Comparison of ENCODE assay signal across 8 cellular contexts in the genomic region with DNA sequence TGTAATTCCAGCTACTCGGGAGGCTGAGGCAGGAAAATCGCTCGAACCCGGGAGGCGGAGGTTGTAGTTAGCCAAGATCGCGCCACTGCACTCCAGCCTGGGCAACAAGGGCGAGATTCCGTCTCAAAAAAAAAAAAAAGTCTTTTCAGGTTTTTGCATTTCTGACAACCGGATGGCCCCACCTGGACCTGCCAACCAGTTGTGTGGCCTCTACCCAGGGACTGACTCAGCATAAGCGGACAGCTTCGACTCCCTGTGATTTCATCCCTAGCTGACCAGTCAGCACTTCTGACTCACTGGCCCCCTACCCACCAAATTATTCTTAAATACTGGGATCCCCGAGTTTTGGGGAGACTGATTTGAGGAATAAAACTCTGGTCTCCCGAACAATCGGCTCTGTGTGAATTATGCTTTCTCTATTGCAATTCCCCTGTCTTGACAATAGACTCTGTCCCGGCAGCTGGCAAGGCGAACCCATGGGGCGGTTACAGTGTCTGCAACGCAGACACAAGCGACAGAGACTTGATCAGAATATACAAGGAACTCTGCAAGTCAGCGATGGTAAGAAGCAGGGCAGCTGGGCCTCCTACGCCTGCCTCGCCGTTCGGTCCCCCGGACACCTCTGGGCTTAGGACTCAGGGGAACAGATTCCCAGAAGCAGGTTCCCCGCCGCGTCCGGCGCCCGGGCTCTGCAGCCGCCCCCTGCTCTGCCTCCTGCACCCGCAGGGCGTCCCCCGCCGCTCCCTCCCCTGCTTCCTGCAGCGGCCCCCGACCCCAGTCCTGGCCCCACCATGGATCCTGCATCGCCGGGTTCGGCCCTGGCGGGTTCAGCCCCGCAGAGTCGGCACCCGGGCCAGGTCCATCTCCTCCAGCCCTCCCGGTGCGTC. TPM values are rescaled to one million over a fixed set of nuclear protein-coding genes. Genes with fewer than 3 reads are reported as not detected.
DNase-seq lines count a peak whose midpoint lies in the region; ATAC-seq and TF ChIP-seq lines count a peak whose summit lies in the region.

No MANE protein-coding gene starts in this region.

- TF ChIP-seq CTCF in heart right ventricle (IDR thresholded peaks at IDR 0.05) (no peak), GM20000 (IDR thresholded peaks at IDR 0.05; ENCODE audit: extremely low read depth, missing control alignments) (no peak)

- H3K4me3 ChIP-seq in MG63 (peak overlapping the region; percentile 89), heart right ventricle (peak overlapping the region; percentile 84 to 99 (median 95))

- H3K4me3 Mint-ChIP-seq in activated naive CD4-positive, alpha-beta T cell treated with anti-CD3 and anti-CD28 coated beads, Interleukin-2, amount 50 U/mL, for 24 hours: peak overlapping the region; percentile 88

- peaks cover 1% of the 10 kb centered on the region; the same call in 1 of the 2 replicates for H3K36me3 ChIP-seq in MG63
- peaks cover 0 to 2% (median 0%) of the 10 kb centered on the region in 9 donors for H3K36me3 ChIP-seq in heart right ventricle

- ATAC-seq in GM21737 (IDR thresholded peaks at IDR 0.05; ENCODE audit: unreplicated experiment): peak; percentile 23
- ATAC-seq in heart right ventricle: peak in 7 of 8 donors; percentile 4 to 46 (median 27)

- H3K4me1 Mint-ChIP-seq in activated naive CD4-positive, alpha-beta T cell treated with anti-CD3 and anti-CD28 coated beads, Interleukin-2, amount 50 U/mL, for 24 hours: peaks cover 13% of the 10 kb centered on the region

- peak overlapping the region in 9 of 10 donors; percentile 81 to 95 (median 90) for H3K27ac ChIP-seq in heart right ventricle

- intact Hi-C loops in heart right ventricle (cut with DNase I): no loop called here
- intact Hi-C loops in posterior vena cava (cut with DNase I): loop anchor here in 1 of 2 donors (10.0 kb wide), 1 partner anchor 58 kb away; a partner anchor contains a TSS

- no peaks in the 10 kb centered on the region for H3K27me3 Mint-ChIP-seq in activated naive CD4-positive, alpha-beta T cell treated with anti-CD3 and anti-CD28 coated beads, Interleukin-2, amount 50 U/mL, for 24 hours

- no peaks in the 10 kb centered on the region for H3K9me3 Mint-ChIP-seq in activated naive CD4-positive, alpha-beta T cell treated with anti-CD3 and anti-CD28 coated beads, Interleukin-2, amount 50 U/mL, for 24 hours

- H3K27me3 ChIP-seq in MG63: no peaks in the 10 kb centered on the region
- H3K27me3 ChIP-seq in heart right ventricle: no peaks in the 10 kb centered on the region

- H3K4me1 ChIP-seq in heart right ventricle: peaks cover 3 to 38% (median 27%) of the 10 kb centered on the region in 9 donors

- peak; percentile 40 for DNase-seq in EL
- no peak for DNase-seq in MG63
- no peak for DNase-seq in heart right ventricle
- DNase-seq in posterior vena cava (ENCODE audit: low spot score): peak; percentile 71
- DNase-seq in GM20000 (ENCODE audit: low spot score): no peak
- no peak for DNase-seq in NCI-H1694 treated with DMSO at 0.1 percent for 48 hours (lab: John Stamatoyannopoulos, UW)

- H3K9me3 ChIP-seq in MG63 (no peaks in the 10 kb centered on the region), heart right ventricle (no peaks in the 10 kb centered on the region)

- peak overlapping the region; percentile 86 for H3K27ac Mint-ChIP-seq in activated naive CD4-positive, alpha-beta T cell treated with anti-CD3 and anti-CD28 coated beads, Interleukin-2, amount 50 U/mL, for 24 hours

- no peaks in the 10 kb centered on the region for H3K36me3 Mint-ChIP-seq in activated naive CD4-positive, alpha-beta T cell treated with anti-CD3 and anti-CD28 coated beads, Interleukin-2, amount 50 U/mL, for 24 hours

- 25 to 26% methylated on average over 47 to 48 of the region's 48 CpGs for WGBS in heart right ventricle, 2 donors

RNA-seq across cellular contexts. Expression of a gene that starts 0.7 kb away (rescaled TPM):
- 200 and 209 TPM in 2 replicates for total RNA-seq in MG63 (2014; rRNA removed; shearing (Covaris generic); ENCODE audit: low replicate concordance)
- 100 to 1,000 TPM in 5 of 10 donors, 10 to 100 TPM in 5; 76.2 to 115 (median 96.3) TPM for total RNA-seq in heart right ventricle
- 100 to 1,000 TPM in 1 of 2 donors, 10 to 100 TPM in 1; 55.3 to 124 TPM for polyA plus RNA-seq in heart right ventricle
- 100 to 1,000 TPM in 1 of 2 donors, 10 to 100 TPM in 1; 76.8 to 109 TPM for total RNA-seq in posterior vena cava

RNA-seq across cellular contexts. Expression of a gene that starts 30.8 kb away (rescaled TPM):
- total RNA-seq in MG63 (2014; rRNA removed; shearing (Covaris generic); ENCODE audit: low replicate concordance): 46.1 and 80.1 TPM in 2 replicates
- total RNA-seq in heart right ventricle (10 to 100 TPM; 20.6 to 29.4 (median 26.0) TPM), posterior vena cava (10 to 100 TPM; 33.0 to 38.8 TPM)
- 10 to 100 TPM; 15.0 to 32.4 TPM for polyA plus RNA-seq in heart right ventricle

RNA-seq across cellular contexts. Expression of a gene that starts 40.5 kb away (rescaled TPM):
- 10.7 and 23.4 TPM in 2 replicates for total RNA-seq in MG63 (2014; rRNA removed; shearing (Covaris generic); ENCODE audit: low replicate concordance)
- 1 to 10 TPM; 1.2 to 6.7 (median 2.3) TPM for total RNA-seq in heart right ventricle
- 1 to 10 TPM; 3.4 to 3.9 TPM for polyA plus RNA-seq in heart right ventricle
- total RNA-seq in posterior vena cava: 10 to 100 TPM; 23.8 to 38.3 TPM

RNA-seq across cellular contexts. Expression of a gene that starts 43.4 kb away (rescaled TPM):
- total RNA-seq in MG63 (2014; rRNA removed; shearing (Covaris generic); ENCODE audit: low replicate concordance): not detected in 2 replicates
- total RNA-seq in heart right ventricle (under 1 TPM in 9 of 10 donors, not detected in 1; 0.22 to 0.80 (median 0.38) TPM), posterior vena cava (not detected)
- polyA plus RNA-seq in heart right ventricle: under 1 TPM; 0.75 to 0.80 TPM

RNA-seq across cellular contexts. Expression of a gene that starts 50.9 kb away (rescaled TPM):
- total RNA-seq in MG63 (2014; rRNA removed; shearing (Covaris generic); ENCODE audit: low replicate concordance): 32.4 and 98.7 TPM in 2 replicates
- total RNA-seq in heart right ventricle: 10 to 100 TPM; 10.6 to 24.2 (median 14.5) TPM
- polyA plus RNA-seq in heart right ventricle: 10 to 100 TPM; 10.1 to 21.4 TPM
- 10 to 100 TPM; 13.5 to 19.3 TPM for total RNA-seq in posterior vena cava

Comparison
In these comparisons a context has a peak if more than half of its experiments do, and no peak if none do; other contexts are left out.
1. DNase-seq: peak in EL (single experiment) and posterior vena cava (single experiment); none in MG63 (single experiment), heart right ventricle (0 of 2), GM20000 (single experiment) and NCI-H1694 treated with DMSO at 0.1 percent for 48 hours (single experiment).